In the genomic region with DNA sequence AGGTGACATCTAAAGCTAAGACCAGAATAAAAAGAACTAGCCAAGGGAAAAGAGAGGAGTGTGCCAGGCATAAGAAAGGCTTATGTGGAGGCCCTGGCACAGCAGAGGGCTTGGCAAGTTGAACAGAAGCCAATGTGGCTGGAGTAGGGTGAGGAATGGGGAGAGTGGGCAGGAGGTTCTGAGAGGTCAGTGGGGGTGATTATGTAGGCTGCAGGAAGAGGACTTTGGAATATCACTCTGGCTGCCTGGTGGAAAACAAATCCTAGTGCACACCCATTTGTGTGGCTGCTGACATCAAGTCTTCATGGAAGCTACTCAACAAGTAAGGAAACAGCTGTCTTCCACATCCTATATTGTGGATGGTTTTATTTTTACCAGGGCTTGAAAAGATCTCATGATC, we compare ENCODE assay signal across 1 cellular context.
TF ChIP-seq lines count a peak whose summit lies in the region.

No MANE protein-coding gene starts in this region.

TF ChIP-seq in WTC11, 78 proteins besides CTCF, POLR2A, EP300 and RAD21 (continued from another document):
- TF ChIP-seq, protein P1, sequence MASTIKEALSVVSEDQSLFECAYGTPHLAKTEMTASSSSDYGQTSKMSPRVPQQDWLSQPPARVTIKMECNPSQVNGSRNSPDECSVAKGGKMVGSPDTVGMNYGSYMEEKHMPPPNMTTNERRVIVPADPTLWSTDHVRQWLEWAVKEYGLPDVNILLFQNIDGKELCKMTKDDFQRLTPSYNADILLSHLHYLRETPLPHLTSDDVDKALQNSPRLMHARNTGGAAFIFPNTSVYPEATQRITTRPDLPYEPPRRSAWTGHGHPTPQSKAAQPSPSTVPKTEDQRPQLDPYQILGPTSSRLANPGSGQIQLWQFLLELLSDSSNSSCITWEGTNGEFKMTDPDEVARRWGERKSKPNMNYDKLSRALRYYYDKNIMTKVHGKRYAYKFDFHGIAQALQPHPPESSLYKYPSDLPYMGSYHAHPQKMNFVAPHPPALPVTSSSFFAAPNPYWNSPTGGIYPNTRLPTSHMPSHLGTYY (CRISPR knock-in tag; IDR thresholded peaks at IDR 0.05) = no peak
- TF ChIP-seq NR2C2 (CRISPR knock-in tag; IDR thresholded peaks at IDR 0.05) = no peak
- TF ChIP-seq FOXK1 (CRISPR knock-in tag; IDR thresholded peaks at IDR 0.05) = no peak
- TF ChIP-seq, protein P2, sequence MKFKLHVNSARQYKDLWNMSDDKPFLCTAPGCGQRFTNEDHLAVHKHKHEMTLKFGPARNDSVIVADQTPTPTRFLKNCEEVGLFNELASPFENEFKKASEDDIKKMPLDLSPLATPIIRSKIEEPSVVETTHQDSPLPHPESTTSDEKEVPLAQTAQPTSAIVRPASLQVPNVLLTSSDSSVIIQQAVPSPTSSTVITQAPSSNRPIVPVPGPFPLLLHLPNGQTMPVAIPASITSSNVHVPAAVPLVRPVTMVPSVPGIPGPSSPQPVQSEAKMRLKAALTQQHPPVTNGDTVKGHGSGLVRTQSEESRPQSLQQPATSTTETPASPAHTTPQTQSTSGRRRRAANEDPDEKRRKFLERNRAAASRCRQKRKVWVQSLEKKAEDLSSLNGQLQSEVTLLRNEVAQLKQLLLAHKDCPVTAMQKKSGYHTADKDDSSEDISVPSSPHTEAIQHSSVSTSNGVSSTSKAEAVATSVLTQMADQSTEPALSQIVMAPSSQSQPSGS (CRISPR knock-in tag; IDR thresholded peaks at IDR 0.05; ENCODE audit: borderline replicate concordance, low read depth) = no peak
